ENCODE assay signal across 16 cellular contexts in genomic region chr11:1305063-1305495, GRCh38. TPM values are rescaled to one million over a fixed set of nuclear protein-coding genes. Genes with fewer than 3 reads are reported as not detected.
DNase-seq lines count a peak whose midpoint lies in the region; ATAC-seq, FAIRE-seq and TF ChIP-seq lines count a peak whose summit lies in the region.
"Had no signal": no experiment of that assay in that cellular context is flagged by ENCODE, and none has a peak within 500 bp of the region (broad histone marks: within the 10 kb centered on the region; RNA-seq: fewer than 3 reads in every experiment).

No MANE protein-coding gene starts in this region.

- H3K4me1 Mint-ChIP-seq in CD8-positive, alpha-beta memory T cell, result peaks cover 31 to 71% (median 37%) of the 10 kb centered on the region in 3 donors

- no peaks in the 10 kb centered on the region for H3K9me3 Mint-ChIP-seq in CD8-positive, alpha-beta memory T cell

- FAIRE-seq in pancreas (lab: Jason Lieb, UNC), result no peak

- intact Hi-C loops in pancreas (cut with DNase I), result no loop called here

- peak overlapping the region in 2 of 10 experiments; percentile 11 to 94; a peak in 2 of 20 replicates for H3K4me3 ChIP-seq in BLaER1 treated with 17β-estradiol and CSF1 and Interleukin-3, amounts not matched to agents 10 nM and 100 nM
- no peak overlapping the region for H3K4me3 ChIP-seq in pancreas
- no peak overlapping the region for H3K4me3 ChIP-seq in CD8-positive, alpha-beta memory T cell (ENCODE audit: low read length)
- H3K4me3 ChIP-seq: uterus had no signal

- CTCF ChIA-PET in RWPE1 (lab: Yijun Ruan, JAX), result no interaction called here
- CTCF ChIA-PET in CD8-positive, alpha-beta memory T cell (lab: Charles Lee), result no interaction called here

- peak overlapping the region; percentile 7 to 93 (median 40); a peak in 16 of 22 replicates for H3K9ac ChIP-seq in BLaER1 treated with 17β-estradiol and CSF1 and Interleukin-3, amounts not matched to agents 10 nM and 100 nM

- peaks cover 49 to 93% (median 87%) of the 10 kb centered on the region in 10 experiments for H3K4me1 ChIP-seq in BLaER1 treated with 17β-estradiol and CSF1 and Interleukin-3, amounts not matched to agents 10 nM and 100 nM
- peaks cover 64 to 79% (median 64%) of the 10 kb centered on the region in 3 donors for H3K4me1 ChIP-seq in pancreas
- H3K4me1 ChIP-seq in CD8-positive, alpha-beta memory T cell (ENCODE audit: insufficient read depth, low read length), result peaks cover 23% of the 10 kb centered on the region

- H4K20me1 ChIP-seq in BLaER1 treated with 17β-estradiol and CSF1 and Interleukin-3, amounts not matched to agents 10 nM and 100 nM, result peaks cover 78 to 91% (median 89%) of the 10 kb centered on the region in 11 experiments

- peak overlapping the region in 1 of 7 donors; percentile 56 for H3K4me3 Mint-ChIP-seq in CD8-positive, alpha-beta memory T cell

- DNase-seq in RWPE1 (ENCODE audit: low spot score) (no peak), kidney tubule cell (ENCODE audit: low spot score) (peak; percentile 20), pancreas (peak in 4 of 6 donors; percentile 16 to 68 (median 48)), SKM-1 (lab: John Stamatoyannopoulos, UW; ENCODE audit: unreplicated experiment) (no peak), DMS79 treated with DMSO at 0.1 percent for 48 hours (lab: John Stamatoyannopoulos, UW) (no peak)
- no peak for DNase-seq in CD8-positive, alpha-beta memory T cell
- DNase-seq: activated CD4-positive, CD25-positive, alpha-beta regulatory T cell; caudate nucleus; DMS53; GOT3; NCI-H2081; retina; stimulated activated CD4-positive, alpha-beta T cell treated with anti-CD3 and anti-CD28 coated beads, Interleukin-4, amount 100 ng/mL, for 1 hour; uterus had no signal

- TF ChIP-seq CTCF in RWPE1 (conservative IDR thresholded peaks at IDR 0.05; ENCODE audit: low read depth) (no peak), pancreas (IDR thresholded peaks at IDR 0.05) (no peak)

- H3K4me2 ChIP-seq in BLaER1 treated with 17β-estradiol and CSF1 and Interleukin-3, amounts not matched to agents 10 nM and 100 nM, result peak overlapping the region; percentile 93 to 100 (median 98)

- peaks cover 0 to 44% (median 3%) of the 10 kb centered on the region in 3 donors for H3K36me3 Mint-ChIP-seq in CD8-positive, alpha-beta memory T cell

- POLR2A ChIA-PET in RWPE1 (lab: Yijun Ruan, JAX; ENCODE audit: low non-redundant PET), result no interaction called here
- POLR2A ChIA-PET in CD8-positive, alpha-beta memory T cell (lab: Charles Lee), result no interaction called here

- WGBS in pancreas, 2 donors, result 46 to 65% methylated on average over 13 of the region's 13 CpGs

- peaks cover 10 to 74% (median 40%) of the 10 kb centered on the region in 11 experiments; a peak in 21 of 22 replicates for H3K36me3 ChIP-seq in BLaER1 treated with 17β-estradiol and CSF1 and Interleukin-3, amounts not matched to agents 10 nM and 100 nM
- H3K36me3 ChIP-seq in pancreas, result no peaks in the 10 kb centered on the region
- no peaks in the 10 kb centered on the region for H3K36me3 ChIP-seq in CD8-positive, alpha-beta memory T cell (ENCODE audit: insufficient read depth, low read length)
- H3K36me3 ChIP-seq: uterus had no signal

- peak overlapping the region in 6 of 11 experiments; percentile 7 to 40 (median 28); a peak in 6 of 22 replicates for H3K27ac ChIP-seq in BLaER1 treated with 17β-estradiol and CSF1 and Interleukin-3, amounts not matched to agents 10 nM and 100 nM
- H3K27ac ChIP-seq in RWPE1, result peak overlapping the region; percentile 10; the same call in 1 of the 2 replicates
- H3K27ac ChIP-seq in pancreas, result peak overlapping the region; percentile 39 to 87 (median 70)
- no peak overlapping the region for H3K27ac ChIP-seq in CD8-positive, alpha-beta memory T cell (ENCODE audit: low read depth, low read length)
- H3K27ac ChIP-seq: uterus had no signal

- H3K27ac Mint-ChIP-seq in CD8-positive, alpha-beta memory T cell, result peak overlapping the region in 4 of 8 donors; percentile 14 to 79 (median 56)

- H3K9me3 ChIP-seq in BLaER1 treated with 17β-estradiol and CSF1 and Interleukin-3, amounts not matched to agents 10 nM and 100 nM (replicated peaks in 1 of 11), result peaks cover 0 to 3% (median 2%) of the 10 kb centered on the region in 11 experiments; a peak in 12 of 22 replicates
- no peaks in the 10 kb centered on the region for H3K9me3 ChIP-seq in pancreas
- H3K9me3 ChIP-seq in CD8-positive, alpha-beta memory T cell (ENCODE audit: low read length), result no peaks in the 10 kb centered on the region
- H3K9me3 ChIP-seq: uterus had no signal

- H3K27me3 ChIP-seq in BLaER1 treated with 17β-estradiol and CSF1 and Interleukin-3, amounts not matched to agents 10 nM and 100 nM, result no peaks in the 10 kb centered on the region
- no peaks in the 10 kb centered on the region for H3K27me3 ChIP-seq in pancreas
- H3K27me3 ChIP-seq in CD8-positive, alpha-beta memory T cell (ENCODE audit: insufficient read depth, low read length, poor library complexity, severe bottlenecking), result no peaks in the 10 kb centered on the region
- H3K27me3 ChIP-seq: uterus had no signal

- no peak for ATAC-seq in pancreas
- ATAC-seq in HG03354 (IDR thresholded peaks at IDR 0.05; ENCODE audit: poor library complexity, severe bottlenecking, unreplicated experiment), result no peak

- H3K27me3 Mint-ChIP-seq in CD8-positive, alpha-beta memory T cell, result no peaks in the 10 kb centered on the region

RNA-seq across cellular contexts. Expression of gene TOLLIP, which starts 4.4 kb away (rescaled TPM):
- 10 to 100 TPM; 41.6 to 69.8 (median 54.0) TPM for total RNA-seq in pancreas
- polyA plus RNA-seq in pancreas, result 10 to 100 TPM; 35.2 to 35.6 TPM
- total RNA-seq in CD8-positive, alpha-beta memory T cell, result 10 to 100 TPM; 36.3 to 41.8 TPM
- polyA plus RNA-seq in CD8-positive, alpha-beta memory T cell, result 31.1 TPM

Comparison
In these comparisons a context has a peak if more than half of its experiments do, and no peak if none do; other contexts are left out.
1. DNase-seq: peak in kidney tubule cell (single experiment) and pancreas (4 of 6); none in RWPE1 (single experiment), SKM-1 (single experiment), CD8-positive, alpha-beta memory T cell (0 of 5) and DMS79 treated with DMSO at 0.1 percent for 48 hours (single experiment).